ENCODE assay signal across 23 cellular contexts in the genomic region with DNA sequence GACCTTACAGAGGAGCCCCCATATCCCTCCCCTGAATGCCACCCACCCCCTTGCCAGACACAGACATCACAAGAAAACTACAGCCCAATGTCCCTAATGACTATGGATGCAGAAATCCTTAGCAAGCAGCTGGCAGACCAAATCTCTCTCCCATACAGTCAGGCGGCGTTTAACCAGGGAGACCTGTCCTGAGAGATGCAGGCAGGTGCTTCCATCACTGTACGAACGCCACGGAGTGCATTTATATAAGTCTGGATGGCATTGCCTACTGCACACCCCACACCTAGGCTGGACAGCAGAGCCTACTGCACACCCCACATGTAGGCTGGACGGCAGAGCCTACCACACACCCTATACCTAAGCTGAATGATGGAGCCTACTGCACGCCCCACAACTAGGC. TPM values are rescaled to one million over a fixed set of nuclear protein-coding genes. Genes with fewer than 3 reads are reported as not detected.
DNase-seq lines count a peak whose midpoint lies in the region; TF ChIP-seq lines count a peak whose summit lies in the region.
"Had no signal": no experiment of that assay in that cellular context is flagged by ENCODE, and none has a peak within 500 bp of the region (broad histone marks: within the 10 kb centered on the region; RNA-seq: fewer than 3 reads in every experiment).

No MANE protein-coding gene starts in this region.

- H3K4me1 ChIP-seq in right atrium auricular region (no peaks in the 10 kb centered on the region), colonic mucosa (no peaks in the 10 kb centered on the region), tibial artery (peaks cover 0 to 8% (median 2%) of the 10 kb centered on the region in 4 donors)
- H3K4me1 ChIP-seq: Caco-2, SJCRH30 had no signal

- no peak for TF ChIP-seq CTCF in right atrium auricular region (IDR thresholded peaks at IDR 0.05)
- no peak for TF ChIP-seq CTCF in colonic mucosa (IDR thresholded peaks at IDR 0.05)
- TF ChIP-seq CTCF in tibial artery (IDR thresholded peaks at IDR 0.05): no peak

- H3K36me3 ChIP-seq in right atrium auricular region: peaks cover 25% of the 10 kb centered on the region
- H3K36me3 ChIP-seq in colonic mucosa: peaks cover 4% of the 10 kb centered on the region
- H3K36me3 ChIP-seq in tibial artery: peaks cover 16 to 97% (median 72%) of the 10 kb centered on the region in 3 donors

- intact Hi-C loops in cardiac septum (cut with DNase I) (no loop called here), colonic mucosa (cut with DNase I) (no loop called here), tibial artery (cut with DNase I; ENCODE audit: low total_unique reads) (no loop called here)

- H3K9me3 ChIP-seq in right atrium auricular region (peaks cover 0 to 10% of the 10 kb centered on the region in 2 donors), colonic mucosa (no peaks in the 10 kb centered on the region), tibial artery (peaks cover 4 to 22% (median 9%) of the 10 kb centered on the region in 3 donors)

- peak; percentile 70 for DNase-seq in cardiac septum (ENCODE audit: low spot score)
- no peak for DNase-seq in right atrium auricular region (ENCODE audit: low spot score)
- peak; percentile 10 for DNase-seq in colonic mucosa
- peak; percentile 16 for DNase-seq in mesenteric fat pad (ENCODE audit: low spot score)
- peak; percentile 15 to 27 for DNase-seq in tibial artery
- no peak for DNase-seq in LoVo (ENCODE audit: low spot score)
- DNase-seq in activated gamma-delta T cell treated with Interleukin-2 at 50 U/mL for 16 hours: no peak
- no peak for DNase-seq in ureter (ENCODE audit: low spot score)
- DNase-seq: CD4-positive, alpha-beta memory T cell; DMS 273 treated with DMSO at 0.1 percent for 48 hours; DMS79 treated with DMSO at 0.1 percent for 48 hours; HFFc6; NCI-H1092 treated with DMSO at 0.1 percent for 48 hours; NCI-H1436 treated with DMSO at 0.1 percent for 48 hours; NCI-H1930; NCI-H2227 treated with DMSO at 0.1 percent for 48 hours; NCI-H510A; NCI-H748 treated with DMSO at 0.1 percent for 48 hours; SJCRH30 had no signal

- no peak overlapping the region for H3K4me3 ChIP-seq in right atrium auricular region
- H3K4me3 ChIP-seq in colonic mucosa: no peak overlapping the region
- H3K4me3 ChIP-seq in tibial artery: no peak overlapping the region
- H3K4me3 ChIP-seq: BLaER1 treated with 17β-estradiol and CSF1 and Interleukin-3, amounts not matched to agents 10 nM and 100 nM; K562; SJCRH30 had no signal

- H3K27ac ChIP-seq in right atrium auricular region: no peak overlapping the region
- no peak overlapping the region for H3K27ac ChIP-seq in colonic mucosa
- no peak overlapping the region for H3K27ac ChIP-seq in tibial artery
- H3K27ac ChIP-seq: BLaER1 treated with 17β-estradiol and CSF1 and Interleukin-3, amounts not matched to agents 10 nM and 100 nM; HL-60; SJCRH30 had no signal

- no peaks in the 10 kb centered on the region for H3K27me3 ChIP-seq in right atrium auricular region
- no peaks in the 10 kb centered on the region for H3K27me3 ChIP-seq in colonic mucosa
- H3K27me3 ChIP-seq in tibial artery: no peaks in the 10 kb centered on the region
- H3K27me3 ChIP-seq: BLaER1 treated with 17β-estradiol and CSF1 and Interleukin-3, amounts not matched to agents 10 nM and 100 nM; SJCRH30 had no signal

- H3K9ac ChIP-seq in colonic mucosa (ENCODE audit: low read depth in 2 of 2, low read length in 2 of 2): no peak overlapping the region

RNA-seq across cellular contexts. Expression of gene SARDH, which starts 34.4 kb away (rescaled TPM):
- total RNA-seq in cardiac septum (1.3 TPM), right atrium auricular region (under 1 TPM; 0.63 to 0.94 TPM), colonic mucosa (1 to 10 TPM in 1 of 2 donors, under 1 TPM in 1; 0.66 to 1.3 TPM), mesenteric fat pad (0.87 TPM), ureter (4.1 TPM)
- total RNA-seq: K562 had no signal

Comparison
In these comparisons a context has a peak if more than half of its experiments do, and no peak if none do; other contexts are left out.
1. DNase-seq: peak in cardiac septum (single experiment), colonic mucosa (single experiment), mesenteric fat pad (single experiment) and tibial artery (2 of 2); none in right atrium auricular region (single experiment), LoVo (single experiment), activated gamma-delta T cell treated with Interleukin-2 at 50 U/mL for 16 hours (single experiment) and ureter (single experiment).